8 cellular contexts compared by ENCODE assay signal in genomic region chr7:44847509-44847919, GRCh38. TPM values are rescaled to one million over a fixed set of nuclear protein-coding genes. Genes with fewer than 3 reads are reported as not detected.
DNase-seq lines count a peak whose midpoint lies in the region; FAIRE-seq and TF ChIP-seq lines count a peak whose summit lies in the region.

No MANE protein-coding gene starts in this region.

- no peaks in the 10 kb centered on the region for H3K9me3 Mint-ChIP-seq in activated naive CD4-positive, alpha-beta T cell treated with anti-CD3 and anti-CD28 coated beads, Interleukin-2, amount 50 U/mL, for 24 hours
- H3K9me3 Mint-ChIP-seq in glutamatergic neuron (ENCODE audit: unreplicated experiment) = peaks cover 8% of the 10 kb centered on the region

- peak overlapping the region; percentile 92 for H3K4me2 ChIP-seq in osteoblast (ENCODE audit: insufficient read depth, low read length)

- in situ Hi-C loops in SK-MEL-5 (cut with HindIII; ENCODE audit: low pct_unique_long_range_greater_than_20kb, low sequenced_read_pairs) = no loop called here

- H3K79me2 ChIP-seq in osteoblast (ENCODE audit: insufficient read depth, low read length) = peaks cover 46% of the 10 kb centered on the region

- H3K36me3 ChIP-seq in ES-I3 (ENCODE audit: insufficient read depth, low read length) = no peaks in the 10 kb centered on the region
- H3K36me3 ChIP-seq in osteoblast (ENCODE audit: insufficient read depth, low read length) = no peaks in the 10 kb centered on the region
- no peaks in the 10 kb centered on the region for H3K36me3 ChIP-seq in testis (ENCODE audit: low read depth, missing control alignments)

- FAIRE-seq in H54 (lab: Jason Lieb, UNC) = peak; percentile 76

- H4K20me1 ChIP-seq in osteoblast (ENCODE audit: insufficient read depth, low read length) = peaks cover 7% of the 10 kb centered on the region

- no peaks in the 10 kb centered on the region for H3K9me3 ChIP-seq in ES-I3 (ENCODE audit: control insufficient read depth, insufficient read depth, low read length)
- H3K9me3 ChIP-seq in osteoblast (ENCODE audit: low read depth, low read length) = no peaks in the 10 kb centered on the region
- H3K9me3 ChIP-seq in testis = no peaks in the 10 kb centered on the region

- no peaks in the 10 kb centered on the region for H3K27me3 Mint-ChIP-seq in activated naive CD4-positive, alpha-beta T cell treated with anti-CD3 and anti-CD28 coated beads, Interleukin-2, amount 50 U/mL, for 24 hours
- peaks cover 7% of the 10 kb centered on the region for H3K27me3 Mint-ChIP-seq in glutamatergic neuron (ENCODE audit: unreplicated experiment)

- no peaks in the 10 kb centered on the region for H3K4me1 ChIP-seq in ES-I3 (ENCODE audit: insufficient read depth, low read length)
- H3K4me1 ChIP-seq in osteoblast (ENCODE audit: insufficient read depth, low read length) = peaks cover 22% of the 10 kb centered on the region
- no peaks in the 10 kb centered on the region for H3K4me1 ChIP-seq in testis

- peak overlapping the region; percentile 95 for H3K4me3 Mint-ChIP-seq in activated naive CD4-positive, alpha-beta T cell treated with anti-CD3 and anti-CD28 coated beads, Interleukin-2, amount 50 U/mL, for 24 hours
- peak overlapping the region; percentile 97 for H3K4me3 Mint-ChIP-seq in glutamatergic neuron (ENCODE audit: unreplicated experiment)

- no peaks in the 10 kb centered on the region for H3K27me3 ChIP-seq in osteoblast (ENCODE audit: insufficient read depth, low read length)
- no peaks in the 10 kb centered on the region for H3K27me3 ChIP-seq in testis

- WGBS in testis, 2 donors = 0 to 1% methylated on average over 24 to 36 of the region's 36 CpGs

- peak; percentile 93 for DNase-seq in H54 (ENCODE audit: insufficient read length, low spot score)
- peak; percentile 87 for DNase-seq in LHCN-M2 (ENCODE audit: low read depth)
- peak; percentile 90 for DNase-seq in SK-MEL-5 (ENCODE audit: low read depth, low spot score)
- DNase-seq in glutamatergic neuron = peak; percentile 92
- DNase-seq in osteoblast (ENCODE audit: insufficient read length, low spot score, missing footprints) = peak; percentile 92
- DNase-seq in testis = peak; percentile 91

- peak overlapping the region; percentile 97 for H3K4me3 ChIP-seq in osteoblast (ENCODE audit: insufficient read depth, low read length)
- H3K4me3 ChIP-seq in testis = peak overlapping the region; percentile 59 to 84

- TF ChIP-seq CTCF in glutamatergic neuron (IDR thresholded peaks at IDR 0.05; ENCODE audit: partially characterized antibody, unreplicated experiment) (peak; percentile 84), osteoblast (IDR thresholded peaks at IDR 0.05; ENCODE audit: extremely low read depth, low read depth, low read length) (peak; percentile 71), testis (IDR thresholded peaks at IDR 0.05) (peak; percentile 87 to 90 (median 87))

- H3K27ac ChIP-seq in osteoblast (ENCODE audit: low read depth, low read length) (peak overlapping the region; percentile 95), testis (peak overlapping the region; percentile 54 to 98)

- H3K9ac ChIP-seq in ES-I3 (ENCODE audit: low read depth, low read length) = peak overlapping the region; percentile 91

- peaks cover 33% of the 10 kb centered on the region for H3K4me1 Mint-ChIP-seq in activated naive CD4-positive, alpha-beta T cell treated with anti-CD3 and anti-CD28 coated beads, Interleukin-2, amount 50 U/mL, for 24 hours
- H3K4me1 Mint-ChIP-seq in glutamatergic neuron (ENCODE audit: low read depth, unreplicated experiment) = peaks cover 11% of the 10 kb centered on the region

- TF ChIP-seq POLR2A in H54 (IDR thresholded peaks at IDR 0.05; ENCODE audit: low read depth, low read length) (no peak), testis (IDR thresholded peaks at IDR 0.05) (no peak)

- H2AFZ ChIP-seq in osteoblast (ENCODE audit: low read length) = peak overlapping the region; percentile 98

- peaks cover under 1% of the 10 kb centered on the region for H3K36me3 Mint-ChIP-seq in activated naive CD4-positive, alpha-beta T cell treated with anti-CD3 and anti-CD28 coated beads, Interleukin-2, amount 50 U/mL, for 24 hours
- no peaks in the 10 kb centered on the region for H3K36me3 Mint-ChIP-seq in glutamatergic neuron (ENCODE audit: unreplicated experiment)

- intact Hi-C loops in testis (cut with DNase I; ENCODE audit: low total_unique reads) = loop anchor here (5.0 kb wide), 1 partner anchor 265 kb away; the partner anchor contains the start of gene TMED4

- H3K27ac Mint-ChIP-seq in activated naive CD4-positive, alpha-beta T cell treated with anti-CD3 and anti-CD28 coated beads, Interleukin-2, amount 50 U/mL, for 24 hours = peak overlapping the region; percentile 97
- peak overlapping the region; percentile 96 for H3K27ac Mint-ChIP-seq in glutamatergic neuron (ENCODE audit: unreplicated experiment)

RNA-seq across cellular contexts. Expression of gene H2AZ2, which starts 0.4 kb away (rescaled TPM):
- 433 and 479 TPM in 2 replicates for total RNA-seq in LHCN-M2 (2014; rRNA removed)
- 301 TPM for polyA plus RNA-seq in LHCN-M2 (2012)
- total RNA-seq in SK-MEL-5 (2014; rRNA removed; shearing (Covaris generic)) = 238 TPM in 2 replicates
- polyA plus RNA-seq in SK-MEL-5 (2015; cell fraction: cytosol; rRNA removed) = 201 and 207 TPM in 2 replicates
- 55.6 and 77.3 TPM in 2 replicates for polyA plus RNA-seq in SK-MEL-5 (2015; cell fraction: nucleus; rRNA removed)
- total RNA-seq in glutamatergic neuron (ENCODE audit: unreplicated experiment) = 180 TPM
- total RNA-seq in osteoblast = 93.7 and 98.1 TPM in 2 replicates
- total RNA-seq in testis = 100 to 1,000 TPM in 1 of 2 donors, 10 to 100 TPM in 1; 77.2 to 103 TPM
- polyA plus RNA-seq in testis (ENCODE audit: insufficient read depth, low read depth, low replicate concordance) = 154 TPM

RNA-seq across cellular contexts. Expression of gene PURB, which starts 37.8 kb away (rescaled TPM):
- total RNA-seq in LHCN-M2 (2014; rRNA removed) = 41.9 and 62.3 TPM in 2 replicates
- polyA plus RNA-seq in LHCN-M2 (2012) = 18.9 TPM
- total RNA-seq in SK-MEL-5 (2014; rRNA removed; shearing (Covaris generic)) = 23.4 and 24.0 TPM in 2 replicates
- polyA plus RNA-seq in SK-MEL-5 (2015; cell fraction: cytosol; rRNA removed) = 17.2 and 23.3 TPM in 2 replicates
- 39.3 and 44.8 TPM in 2 replicates for polyA plus RNA-seq in SK-MEL-5 (2015; cell fraction: nucleus; rRNA removed)
- total RNA-seq in glutamatergic neuron (ENCODE audit: unreplicated experiment) = 11.4 TPM
- 22.7 and 22.8 TPM in 2 replicates for total RNA-seq in osteoblast
- 10 to 100 TPM; 22.4 to 23.9 TPM for total RNA-seq in testis
- polyA plus RNA-seq in testis (ENCODE audit: insufficient read depth, low read depth, low replicate concordance) = 14.7 TPM

RNA-seq across cellular contexts. Expression of gene PPIA, which starts 51.0 kb away (rescaled TPM):
- total RNA-seq in LHCN-M2 (2014; rRNA removed) (5,716 and 6,248 TPM in 2 replicates), glutamatergic neuron (ENCODE audit: unreplicated experiment) (1,460 TPM), osteoblast (1,505 and 1,612 TPM in 2 replicates), testis (100 to 1,000 TPM; 616 to 873 TPM)
- polyA plus RNA-seq in LHCN-M2 (2012) = 4,664 TPM
- total RNA-seq in SK-MEL-5 (2014; rRNA removed; shearing (Covaris generic)) = 8,852 and 9,543 TPM in 2 replicates
- 6,425 and 7,391 TPM in 2 replicates for polyA plus RNA-seq in SK-MEL-5 (2015; cell fraction: cytosol; rRNA removed)
- polyA plus RNA-seq in SK-MEL-5 (2015; cell fraction: nucleus; rRNA removed) = 1,266 and 1,287 TPM in 2 replicates
- 918 TPM for polyA plus RNA-seq in testis (ENCODE audit: insufficient read depth, low read depth, low replicate concordance)

Comparison
In these comparisons a context has a peak if more than half of its experiments do, and no peak if none do; other contexts are left out.
1. Peak in every context shown above with its lines: DNase-seq, H3K4me3 ChIP-seq and H3K27ac ChIP-seq.